Comparison of ENCODE assay signal across 8 cellular contexts in the genomic region with DNA sequence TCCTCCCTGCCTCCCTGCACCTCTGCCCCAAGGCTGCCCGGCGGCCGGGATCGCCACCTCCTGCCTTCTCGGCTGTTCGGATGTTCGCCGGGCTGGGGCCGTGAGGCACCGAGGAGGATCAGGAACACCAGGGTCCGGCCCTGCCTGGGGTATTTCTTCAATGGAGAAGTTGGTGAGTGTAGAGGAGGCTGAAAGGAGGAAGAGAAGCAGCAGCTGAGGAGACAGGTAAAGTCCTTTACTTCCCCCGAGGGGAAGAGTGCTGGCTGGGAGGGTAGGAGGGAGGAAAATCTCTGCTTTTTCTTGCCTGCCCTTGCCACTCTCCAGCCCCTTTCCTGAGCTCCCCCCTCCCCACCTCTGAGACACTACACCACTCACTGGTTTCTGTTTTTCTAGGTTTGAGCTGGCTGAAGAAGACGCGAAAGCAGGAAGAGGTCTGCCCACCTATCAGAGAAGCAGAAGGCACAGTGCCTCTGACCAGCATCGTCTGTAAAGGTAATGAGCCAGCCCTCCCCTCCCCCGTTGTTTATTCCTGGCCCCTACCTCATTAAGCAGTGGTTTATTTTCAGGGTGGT. TPM values are rescaled to one million over a fixed set of nuclear protein-coding genes. Genes with fewer than 3 reads are reported as not detected.
DNase-seq lines count a peak whose midpoint lies in the region; ATAC-seq and TF ChIP-seq lines count a peak whose summit lies in the region.

No MANE protein-coding gene starts in this region.

- H3K9ac ChIP-seq in duodenal mucosa (ENCODE audit: low read depth in 1 of 2, low read length in 2 of 2) (peak overlapping the region; percentile 78 to 83), muscle layer of colon (ENCODE audit: low read length) (peak overlapping the region; percentile 68)

- peaks cover 5 to 13% of the 10 kb centered on the region in 2 donors for H3K36me3 ChIP-seq in duodenal mucosa (ENCODE audit: control insufficient read depth in 1 of 2, insufficient read depth in 2 of 2, low read length in 2 of 2)
- peaks cover 8% of the 10 kb centered on the region for H3K36me3 ChIP-seq in muscle layer of colon (ENCODE audit: insufficient read depth, low read length)
- H3K36me3 ChIP-seq in vagina, result peaks cover 0 to 10% of the 10 kb centered on the region in 2 donors

- H3K4me3 ChIP-seq in duodenal mucosa (ENCODE audit: low read depth in 1 of 2, low read length in 2 of 2) (peak overlapping the region; percentile 90 to 99), muscle layer of colon (ENCODE audit: low read depth in 1 of 2, low read length in 2 of 2) (peak overlapping the region; percentile 91 to 93), vagina (peak overlapping the region; percentile 92 to 93)

- H3K9me3 ChIP-seq in duodenal mucosa (ENCODE audit: control insufficient read depth in 1 of 2, low read length in 2 of 2) (no peaks in the 10 kb centered on the region), muscle layer of colon (ENCODE audit: low read length) (no peaks in the 10 kb centered on the region), vagina (no peaks in the 10 kb centered on the region)

- H3K27ac ChIP-seq in duodenal mucosa (ENCODE audit: low read depth, low read length), result peak overlapping the region; percentile 70
- peak overlapping the region; percentile 83 for H3K27ac ChIP-seq in muscle layer of colon (ENCODE audit: low read depth, low read length)
- H3K27ac ChIP-seq in vagina, result peak overlapping the region; percentile 89

- no peaks in the 10 kb centered on the region for H3K27me3 Mint-ChIP-seq in T-helper 1 cell treated with Interleukin-12 subunit alpha and Interleukin-12 subunit beta and Interleukin-4 antibody, amounts not matched to agents 30 μg/mL and 1 μg/mL, for 36 hours (ENCODE audit: low read depth)

- TF ChIP-seq POLR2A in vagina (IDR thresholded peaks at IDR 0.05), result no peak

- ATAC-seq in GM19452 (IDR thresholded peaks at IDR 0.05; ENCODE audit: unreplicated experiment), result peak; percentile 41
- peak; percentile 36 for ATAC-seq in HG03469 (IDR thresholded peaks at IDR 0.05; ENCODE audit: unreplicated experiment)

- H3K4me1 Mint-ChIP-seq in T-helper 1 cell treated with Interleukin-12 subunit alpha and Interleukin-12 subunit beta and Interleukin-4 antibody, amounts not matched to agents 30 μg/mL and 1 μg/mL, for 36 hours (ENCODE audit: low read depth), result peaks cover 53% of the 10 kb centered on the region

- no peak overlapping the region for H3K4me3 Mint-ChIP-seq in T-helper 1 cell treated with Interleukin-12 subunit alpha and Interleukin-12 subunit beta and Interleukin-4 antibody, amounts not matched to agents 30 μg/mL and 1 μg/mL, for 36 hours

- peaks cover 37% of the 10 kb centered on the region for H3K36me3 Mint-ChIP-seq in T-helper 1 cell treated with Interleukin-12 subunit alpha and Interleukin-12 subunit beta and Interleukin-4 antibody, amounts not matched to agents 30 μg/mL and 1 μg/mL, for 36 hours (ENCODE audit: low read depth)

- H3K9me3 Mint-ChIP-seq in T-helper 1 cell treated with Interleukin-12 subunit alpha and Interleukin-12 subunit beta and Interleukin-4 antibody, amounts not matched to agents 30 μg/mL and 1 μg/mL, for 36 hours, result no peaks in the 10 kb centered on the region

- DNase-seq in EH (ENCODE audit: low read depth), result peak; percentile 41
- DNase-seq in vagina (ENCODE audit: extremely low spot score in 2 of 2), result no peak
- DNase-seq in HuH-7 (ENCODE audit: low spot score), result no peak

- H3K27ac Mint-ChIP-seq in T-helper 1 cell treated with Interleukin-12 subunit alpha and Interleukin-12 subunit beta and Interleukin-4 antibody, amounts not matched to agents 30 μg/mL and 1 μg/mL, for 36 hours, result peak overlapping the region; percentile 98

- H3K4me1 ChIP-seq in duodenal mucosa (ENCODE audit: control insufficient read depth in 1 of 2, insufficient read depth in 2 of 2, low read length in 2 of 2) (peaks cover 23 to 30% of the 10 kb centered on the region in 2 donors), muscle layer of colon (ENCODE audit: insufficient read depth, low read length) (peaks cover 22% of the 10 kb centered on the region), vagina (peaks cover 37% of the 10 kb centered on the region)

- no peak for TF ChIP-seq CTCF in vagina (IDR thresholded peaks at IDR 0.05)

- no peaks in the 10 kb centered on the region for H3K27me3 ChIP-seq in duodenal mucosa (ENCODE audit: control insufficient read depth in 1 of 2, insufficient read depth in 2 of 2, low read length in 2 of 2)
- no peaks in the 10 kb centered on the region for H3K27me3 ChIP-seq in muscle layer of colon (ENCODE audit: control insufficient read depth in 1 of 2, insufficient read depth in 2 of 2, low read length in 2 of 2)
- H3K27me3 ChIP-seq in vagina, result no peaks in the 10 kb centered on the region

- intact Hi-C loops in vagina (cut with DNase I), result no loop called here

RNA-seq across cellular contexts. Expression of a gene that starts 0.5 kb away (rescaled TPM):
- total RNA-seq in vagina, result 17.9 TPM

RNA-seq across cellular contexts. Expression of a gene that starts 0.9 kb away (rescaled TPM):
- 14.5 TPM for total RNA-seq in vagina
